ENCODE assay signal across 1 cellular context in genomic region chr4:147733614-147734344, GRCh38.
A peak's percentile ranks its signal among the peaks of the same experiment; 100 is the strongest.
TF ChIP-seq lines count a peak whose summit lies in the region.

No MANE protein-coding gene starts in this region.

TF ChIP-seq in HEK293, 187 proteins besides CTCF, POLR2A, EP300 and RAD21 (continued from another document):
- peak; percentile 84 for TF ChIP-seq PRDM10 (tag by site-specific recombination; IDR thresholded peaks at IDR 0.05)
- no peak for TF ChIP-seq OVOL3 (tag by site-specific recombination; IDR thresholded peaks at IDR 0.05)
- no peak for TF ChIP-seq ZNF148 (tag by site-specific recombination; IDR thresholded peaks at IDR 0.05; ENCODE audit: borderline replicate concordance)
- TF ChIP-seq PBX3 (CRISPR knock-in tag; IDR thresholded peaks at IDR 0.05) = no peak
- no peak for TF ChIP-seq ZFP37 (tag by site-specific recombination; IDR thresholded peaks at IDR 0.05)
- TF ChIP-seq PRDM1 (tag by site-specific recombination; IDR thresholded peaks at IDR 0.05) = peak; percentile 59
- TF ChIP-seq ZNF350 (tag by site-specific recombination; IDR thresholded peaks at IDR 0.05) = no peak
- TF ChIP-seq ZNF548 (tag by site-specific recombination; IDR thresholded peaks at IDR 0.05) = no peak
- TF ChIP-seq HOXD13 (CRISPR knock-in tag; IDR thresholded peaks at IDR 0.05; ENCODE audit: borderline replicate concordance) = no peak
- no peak for TF ChIP-seq ZNF664 (tag by site-specific recombination; IDR thresholded peaks at IDR 0.05)
- TF ChIP-seq ZNF341 (tag by site-specific recombination; IDR thresholded peaks at IDR 0.05; ENCODE audit: low read depth) = peak; percentile 75
- TF ChIP-seq TCF7L2 (IDR thresholded peaks at IDR 0.05; ENCODE audit: borderline replicate concordance, low read depth, low read length) = no peak
- no peak for TF ChIP-seq SCRT2 (tag by site-specific recombination; IDR thresholded peaks at IDR 0.05)
- TF ChIP-seq ZNF701 (tag by site-specific recombination; IDR thresholded peaks at IDR 0.05) = no peak
- TF ChIP-seq ZNF133 (tag by site-specific recombination; IDR thresholded peaks at IDR 0.05) = no peak
- TF ChIP-seq ZNF707 (tag by site-specific recombination; IDR thresholded peaks at IDR 0.05) = no peak
- TF ChIP-seq ZBTB20 (tag by site-specific recombination; IDR thresholded peaks at IDR 0.05) = peak; percentile 75
- TF ChIP-seq ZBTB44 (tag by site-specific recombination; IDR thresholded peaks at IDR 0.05) = no peak
- TF ChIP-seq ZBTB10 (tag by site-specific recombination; IDR thresholded peaks at IDR 0.05) = no peak
- TF ChIP-seq ZFHX2 (tag by site-specific recombination; conservative IDR thresholded peaks at IDR 0.05) = peak; percentile 74
- TF ChIP-seq ZNF544 (tag by site-specific recombination; IDR thresholded peaks at IDR 0.05) = no peak
- no peak for TF ChIP-seq ZNF76 (tag by site-specific recombination; IDR thresholded peaks at IDR 0.05; ENCODE audit: borderline replicate concordance, low read depth)
- peak; percentile 18; the same call in 1 of the 2 replicates for TF ChIP-seq ZNF580 (tag by site-specific recombination; IDR thresholded peaks at IDR 0.05)
- no peak for TF ChIP-seq ZNF362 (tag by site-specific recombination; IDR thresholded peaks at IDR 0.05)
- TF ChIP-seq BCL11A (tag by site-specific recombination; IDR thresholded peaks at IDR 0.05; ENCODE audit: low read depth) = no peak
